Comparison of ENCODE assay signal across 20 cellular contexts in genomic region chr9:83291196-83291595, GRCh38.
"Had no signal": no experiment of that assay in that cellular context is flagged by ENCODE, and none has a peak within 500 bp of the region (broad histone marks: within the 10 kb centered on the region; RNA-seq: fewer than 3 reads in every experiment).

No MANE protein-coding gene starts in this region.

- H3K27me3 ChIP-seq: esophagus muscularis mucosa, gastrocnemius medialis, hepatocyte, neutrophil, sigmoid colon, testis, tibial nerve, upper lobe of right lung, vagina had no signal

- H3K4me1 ChIP-seq: esophagus muscularis mucosa, sigmoid colon, testis, tibial nerve, upper lobe of right lung, vagina had no signal

- H3K27ac ChIP-seq: epithelial cell of prostate, esophagus muscularis mucosa, gastrocnemius medialis, hepatocyte, neutrophil, sigmoid colon, skin epidermis, testis, tibial nerve, upper lobe of right lung, vagina had no signal

- H3K36me3 ChIP-seq: upper lobe of right lung, vagina had no signal

- ATAC-seq: effector memory CD8-positive, alpha-beta T cell; gastrocnemius medialis; left lobe of liver; naive thymus-derived CD8-positive, alpha-beta T cell; stimulated activated naive B cell treated with anti-CD40 and anti-IgM and Interleukin-4, amounts not matched to agents 10 μg/mL and 1 μg/mL and 100 μg/mL, for 72 hours; stimulated activated naive CD8-positive, alpha-beta T cell treated with anti-CD3 and anti-CD28 coated beads, Interleukin-15, amount 100 ng/mL, for 72 hours; upper lobe of right lung had no signal

- H3K9me3 ChIP-seq: esophagus muscularis mucosa, gastrocnemius medialis, neutrophil, sigmoid colon, testis, tibial nerve, upper lobe of right lung, vagina had no signal

- DNase-seq: effector memory CD8-positive, alpha-beta T cell; gastrocnemius medialis; mammary epithelial cell; naive thymus-derived CD8-positive, alpha-beta T cell; posterior cingulate gyrus; sigmoid colon; stimulated activated CD4-positive, alpha-beta T cell treated with anti-CD3 and anti-CD28 coated beads, Interleukin-2, amount 100 ng/mL, for 24 hours; stimulated activated CD4-positive, alpha-beta T cell treated with anti-CD3 and anti-CD28 coated beads, Interleukin-4, amount 100 ng/mL, for 4 hours; stimulated activated naive B cell treated with anti-CD40 and anti-IgM and Interleukin-4, amounts not matched to agents 10 μg/mL and 1 μg/mL and 100 μg/mL, for 72 hours; stimulated activated naive CD8-positive, alpha-beta T cell treated with anti-CD3 and anti-CD28 coated beads, Interleukin-15, amount 100 ng/mL, for 72 hours; testis; upper lobe of right lung had no signal

- H3K4me3 ChIP-seq: esophagus muscularis mucosa, gastrocnemius medialis, hepatocyte, sigmoid colon, skin epidermis, testis, tibial nerve, upper lobe of right lung, vagina had no signal
